Comparison of ENCODE assay signal across 2 cellular contexts in genomic region chr13:68609671-68610070, GRCh38.
TF ChIP-seq lines count a peak whose summit lies in the region.

No MANE protein-coding gene starts in this region.

TF ChIP-seq in GM23338, 12 proteins besides CTCF, POLR2A, EP300 and RAD21 (continued from another document):
- TF ChIP-seq ZNF462 (CRISPR knock-in tag; IDR thresholded peaks at IDR 0.05) (no peak), EZH2 (IDR thresholded peaks at IDR 0.05; ENCODE audit: low read depth, unreplicated experiment) (no peak), REST (IDR thresholded peaks at IDR 0.05; ENCODE audit: unreplicated experiment) (no peak), STAT1 (IDR thresholded peaks at IDR 0.05; ENCODE audit: unreplicated experiment) (no peak), ZNF114 (CRISPR knock-in tag; IDR thresholded peaks at IDR 0.05) (no peak), ETS1 (IDR thresholded peaks at IDR 0.05) (no peak), ZNF331 (CRISPR knock-in tag; IDR thresholded peaks at IDR 0.05; ENCODE audit: low read depth) (no peak), EZH2phosphoT487 (IDR thresholded peaks at IDR 0.05; ENCODE audit: unreplicated experiment) (no peak), CREB1 (CRISPR knock-in tag; IDR thresholded peaks at IDR 0.05; ENCODE audit: low read depth) (no peak), JUNB (IDR thresholded peaks at IDR 0.05; ENCODE audit: unreplicated experiment) (no peak), POLR2AphosphoS5 (IDR thresholded peaks at IDR 0.05; ENCODE audit: low read depth) (no peak)

TF ChIP-seq in H1, 55 proteins besides CTCF, POLR2A, EP300 and RAD21 (continued from another document):
- TF ChIP-seq CHD7 (IDR thresholded peaks at IDR 0.05; ENCODE audit: insufficient replicate concordance, low read length) = no peak
- TF ChIP-seq POLR2AphosphoS5 (IDR thresholded peaks at IDR 0.05; ENCODE audit: low read depth, low read length) = no peak
- no peak for TF ChIP-seq HDAC2 (IDR thresholded peaks at IDR 0.05; ENCODE audit: borderline replicate concordance in 1 of 2, low read depth in 2 of 2, low read length in 2 of 2)
- TF ChIP-seq TAF7 (optimal IDR thresholded peaks at IDR 0.05; ENCODE audit: borderline replicate concordance, low read depth, low read length) = no peak
- no peak for TF ChIP-seq RBBP5 (IDR thresholded peaks at IDR 0.05; ENCODE audit: borderline replicate concordance, low read depth, low read length)
- TF ChIP-seq SIX5 (IDR thresholded peaks at IDR 0.05; ENCODE audit: low read depth, low read length) = no peak
- TF ChIP-seq MAX (IDR thresholded peaks at IDR 0.05) = no peak
- no peak for TF ChIP-seq PHF8 (conservative IDR thresholded peaks at IDR 0.05; ENCODE audit: low read depth, low read length)
- TF ChIP-seq CBX8 (IDR thresholded peaks at IDR 0.05; ENCODE audit: borderline replicate concordance, low read depth, low read length) = no peak
